In the genomic region with DNA sequence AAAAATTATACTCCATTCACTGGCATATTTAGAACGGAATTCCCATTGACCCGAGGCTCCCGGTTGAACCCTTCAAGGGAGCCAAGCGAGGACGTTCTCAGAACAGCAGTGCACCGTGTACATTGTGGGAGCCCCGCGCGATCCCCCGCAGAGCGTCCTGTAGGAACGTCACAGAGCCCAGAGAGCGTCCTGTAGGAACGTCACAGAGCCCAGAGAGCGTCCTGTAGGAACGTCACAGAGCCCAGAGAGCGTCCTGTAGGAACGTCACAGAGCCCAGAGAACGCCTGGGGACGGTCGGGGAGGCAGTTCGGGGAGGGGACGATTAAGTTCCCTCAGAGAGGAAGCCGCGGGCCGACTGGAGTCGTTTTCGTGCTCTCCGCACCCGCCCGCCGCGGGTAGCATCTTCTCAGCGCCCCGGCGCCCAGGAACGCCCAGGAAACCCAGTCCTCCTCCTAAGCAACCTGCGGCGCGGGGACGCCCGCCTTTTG, we compare ENCODE assay signal across 8 cellular contexts. TPM values are rescaled to one million over a fixed set of nuclear protein-coding genes. Genes with fewer than 3 reads are reported as not detected.
A peak's percentile ranks its signal among the peaks of the same experiment; 100 is the strongest.
DNase-seq lines count a peak whose midpoint lies in the region; ATAC-seq lines count a peak whose summit lies in the region.

No MANE protein-coding gene starts in this region.

- H3K4me1 ChIP-seq in muscle layer of colon (ENCODE audit: insufficient read depth, low read length): peaks cover 21% of the 10 kb centered on the region
- no peaks in the 10 kb centered on the region for H3K4me1 ChIP-seq in thymus (ENCODE audit: control insufficient read depth, insufficient read depth, low read length)

- H3K4me3 ChIP-seq in muscle layer of colon (ENCODE audit: low read depth in 1 of 2, low read length in 2 of 2) (peak overlapping the region; percentile 72 to 77), thymus (ENCODE audit: low read length) (peak overlapping the region; percentile 95)

- peak overlapping the region; percentile 92 for H3K9ac ChIP-seq in muscle layer of colon (ENCODE audit: low read length)

- H3K27ac ChIP-seq in epithelial cell of prostate (peak overlapping the region; percentile 95), muscle layer of colon (ENCODE audit: low read depth, low read length) (peak overlapping the region; percentile 99), thymus (ENCODE audit: low read depth) (peak overlapping the region; percentile 97)

- H3K27ac Mint-ChIP-seq in activated CD4-positive, alpha-beta memory T cell treated with anti-CD3 and anti-CD28 coated beads, Interleukin-2, amount 10 ng/mL, durations not matched to agents 7 days and 5 days: peak overlapping the region; percentile 90

- CTCF ChIA-PET in activated CD4-positive, alpha-beta memory T cell treated with anti-CD3 and anti-CD28 coated beads, Interleukin-2, amount 10 ng/mL, durations not matched to agents 7 days and 5 days (lab: Charles Lee): interaction anchor here (0.7 to 4.0 kb wide), 27 partner anchors 9 to 609 kb away, joined by 3 to 76 read pairs (median 4); a partner anchor contains a TSS

- WGBS in thymus: under 1% methylated on average over 42 of the region's 42 CpGs

- no peaks in the 10 kb centered on the region for H3K27me3 Mint-ChIP-seq in activated CD4-positive, alpha-beta memory T cell treated with anti-CD3 and anti-CD28 coated beads, Interleukin-2, amount 10 ng/mL, durations not matched to agents 7 days and 5 days

- DNase-seq in activated naive CD4-positive, alpha-beta T cell (lab: John Stamatoyannopoulos, UW): peak in 3 of 4 experiments; percentile 62 to 78 (median 64)
- no peak for DNase-seq in activated naive CD4-positive, alpha-beta T cell treated with Interleukin-2 at 50 U/mL for 16 hours
- peak; percentile 86 for DNase-seq in NCI-H2081 (lab: John Stamatoyannopoulos, UW)
- DNase-seq in activated CD4-positive, alpha-beta memory T cell treated with anti-CD3 and anti-CD28 coated beads, Interleukin-2, amount 10 ng/mL, durations not matched to agents 7 days and 5 days: peak; percentile 85
- no peak for DNase-seq in epithelial cell of prostate (ENCODE audit: low read depth, low spot score)

- no peaks in the 10 kb centered on the region for H3K9me3 Mint-ChIP-seq in activated CD4-positive, alpha-beta memory T cell treated with anti-CD3 and anti-CD28 coated beads, Interleukin-2, amount 10 ng/mL, durations not matched to agents 7 days and 5 days

- peaks cover 17% of the 10 kb centered on the region for H3K36me3 Mint-ChIP-seq in activated CD4-positive, alpha-beta memory T cell treated with anti-CD3 and anti-CD28 coated beads, Interleukin-2, amount 10 ng/mL, durations not matched to agents 7 days and 5 days (ENCODE audit: low read depth)

- no peaks in the 10 kb centered on the region for H3K9me3 ChIP-seq in muscle layer of colon (ENCODE audit: low read length)
- H3K9me3 ChIP-seq in thymus (ENCODE audit: control insufficient read depth): no peaks in the 10 kb centered on the region

- H3K36me3 ChIP-seq in muscle layer of colon (ENCODE audit: insufficient read depth, low read length) (no peaks in the 10 kb centered on the region), thymus (ENCODE audit: control insufficient read depth, insufficient read depth) (no peaks in the 10 kb centered on the region)

- POLR2A ChIA-PET in activated CD4-positive, alpha-beta memory T cell treated with anti-CD3 and anti-CD28 coated beads, Interleukin-2, amount 10 ng/mL, durations not matched to agents 7 days and 5 days (lab: Charles Lee): interaction anchor here (0.8 to 5.4 kb wide), 18 partner anchors 11 to 497 kb away, joined by 3 to 90 read pairs (median 5); a partner anchor contains a TSS

- H3K4me3 Mint-ChIP-seq in activated CD4-positive, alpha-beta memory T cell treated with anti-CD3 and anti-CD28 coated beads, Interleukin-2, amount 10 ng/mL, durations not matched to agents 7 days and 5 days: peak overlapping the region; percentile 84

- peaks cover 41% of the 10 kb centered on the region for H3K4me1 Mint-ChIP-seq in activated CD4-positive, alpha-beta memory T cell treated with anti-CD3 and anti-CD28 coated beads, Interleukin-2, amount 10 ng/mL, durations not matched to agents 7 days and 5 days

- H3K27me3 ChIP-seq in muscle layer of colon (ENCODE audit: control insufficient read depth in 1 of 2, insufficient read depth in 2 of 2, low read length in 2 of 2) (no peaks in the 10 kb centered on the region), thymus (ENCODE audit: control insufficient read depth, insufficient read depth) (no peaks in the 10 kb centered on the region)

- ATAC-seq in HG02678 (IDR thresholded peaks at IDR 0.05; ENCODE audit: unreplicated experiment): peak; percentile 39

RNA-seq across cellular contexts. Expression of a gene that starts 0.5 kb away (rescaled TPM):
- 100 to 1,000 TPM; 107 to 120 TPM for total RNA-seq in activated CD4-positive, alpha-beta memory T cell treated with anti-CD3 and anti-CD28 coated beads, Interleukin-2, amount 10 ng/mL, durations not matched to agents 7 days and 5 days
- 99.0 TPM for polyA plus RNA-seq in thymus

Comparison
In these comparisons a context has a peak if more than half of its experiments do, and no peak if none do; other contexts are left out.
1. DNase-seq: peak in activated naive CD4-positive, alpha-beta T cell (3 of 4), NCI-H2081 (2 of 2) and activated CD4-positive, alpha-beta memory T cell treated with anti-CD3 and anti-CD28 coated beads, Interleukin-2, amount 10 ng/mL, durations not matched to agents 7 days and 5 days (single experiment); none in activated naive CD4-positive, alpha-beta T cell treated with Interleukin-2 at 50 U/mL for 16 hours (single experiment) and epithelial cell of prostate (single experiment).
2. Peak in every context shown above with its lines, with median percentiles within 50 percentile points of each other: H3K27ac ChIP-seq.